Comparison of ENCODE assay signal across 1 cellular context in genomic region chr15:75842722-75843617, GRCh38.
TF ChIP-seq lines count a peak whose summit lies in the region.

Gene UBE2Q2, plus strand, starts transcription at chr15:75843447. Its CDS starts 220 bp downstream, at chr15:75843667.

TF ChIP-seq in HEK293, 187 proteins besides CTCF, POLR2A, EP300 and RAD21 (continued from another document and continues in another):
- 0 out of 2 replicates have a peak, but pooled peaks have one; percentile 10 for TF ChIP-seq HIC1 (tag by site-specific recombination; IDR thresholded peaks at IDR 0.05)
- no peak for TF ChIP-seq OVOL3 (tag by site-specific recombination; IDR thresholded peaks at IDR 0.05)
- peak; percentile 71 for TF ChIP-seq ZSCAN30 (tag by site-specific recombination; IDR thresholded peaks at IDR 0.05)
- peak; percentile 50 for TF ChIP-seq ZIC2 (tag by site-specific recombination; IDR thresholded peaks at IDR 0.05)
- peak; percentile 33; the same call in 1 of the 2 replicates for TF ChIP-seq SCRT2 (tag by site-specific recombination; IDR thresholded peaks at IDR 0.05)
- TF ChIP-seq, protein P1, sequence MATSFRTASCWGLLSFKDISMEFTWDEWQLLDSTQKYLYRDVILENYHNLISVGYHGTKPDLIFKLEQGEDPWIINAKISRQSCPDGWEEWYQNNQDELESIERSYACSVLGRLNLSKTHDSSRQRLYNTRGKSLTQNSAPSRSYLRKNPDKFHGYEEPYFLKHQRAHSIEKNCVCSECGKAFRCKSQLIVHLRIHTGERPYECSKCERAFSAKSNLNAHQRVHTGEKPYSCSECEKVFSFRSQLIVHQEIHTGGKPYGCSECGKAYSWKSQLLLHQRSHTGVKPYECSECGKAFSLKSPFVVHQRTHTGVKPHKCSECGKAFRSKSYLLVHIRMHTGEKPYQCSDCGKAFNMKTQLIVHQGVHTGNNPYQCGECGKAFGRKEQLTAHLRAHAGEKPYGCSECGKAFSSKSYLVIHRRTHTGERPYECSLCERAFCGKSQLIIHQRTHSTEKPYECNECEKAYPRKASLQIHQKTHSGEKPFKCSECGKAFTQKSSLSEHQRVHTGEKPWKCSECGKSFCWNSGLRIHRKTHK (tag by site-specific recombination; IDR thresholded peaks at IDR 0.05): no peak
- TF ChIP-seq ZNF302 (tag by site-specific recombination; IDR thresholded peaks at IDR 0.05; ENCODE audit: low read depth): no peak
- TF ChIP-seq WT1 (tag by site-specific recombination; IDR thresholded peaks at IDR 0.05): 0 out of 2 replicates have a peak, but pooled peaks have one; percentile 11
- TF ChIP-seq TCF7L2 (IDR thresholded peaks at IDR 0.05; ENCODE audit: borderline replicate concordance, low read depth, low read length): peak; percentile 72; the same call in 1 of the 2 replicates
- TF ChIP-seq, protein P2, sequence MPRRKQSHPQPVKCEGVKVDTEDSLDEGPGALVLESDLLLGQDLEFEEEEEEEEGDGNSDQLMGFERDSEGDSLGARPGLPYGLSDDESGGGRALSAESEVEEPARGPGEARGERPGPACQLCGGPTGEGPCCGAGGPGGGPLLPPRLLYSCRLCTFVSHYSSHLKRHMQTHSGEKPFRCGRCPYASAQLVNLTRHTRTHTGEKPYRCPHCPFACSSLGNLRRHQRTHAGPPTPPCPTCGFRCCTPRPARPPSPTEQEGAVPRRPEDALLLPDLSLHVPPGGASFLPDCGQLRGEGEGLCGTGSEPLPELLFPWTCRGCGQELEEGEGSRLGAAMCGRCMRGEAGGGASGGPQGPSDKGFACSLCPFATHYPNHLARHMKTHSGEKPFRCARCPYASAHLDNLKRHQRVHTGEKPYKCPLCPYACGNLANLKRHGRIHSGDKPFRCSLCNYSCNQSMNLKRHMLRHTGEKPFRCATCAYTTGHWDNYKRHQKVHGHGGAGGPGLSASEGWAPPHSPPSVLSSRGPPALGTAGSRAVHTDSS (tag by site-specific recombination; IDR thresholded peaks at IDR 0.05): no peak
- peak; percentile 44; the same call in 1 of the 2 replicates for TF ChIP-seq IKZF3 (tag by site-specific recombination; IDR thresholded peaks at IDR 0.05)
- TF ChIP-seq YY1 (tag by site-specific recombination; IDR thresholded peaks at IDR 0.05): peak; percentile 11; the same call in 1 of the 2 replicates
- peak; percentile 99 for TF ChIP-seq ZNF692 (tag by site-specific recombination; IDR thresholded peaks at IDR 0.05)
- no peak for TF ChIP-seq ZNF571 (tag by site-specific recombination; IDR thresholded peaks at IDR 0.05)
- TF ChIP-seq ZNF548 (tag by site-specific recombination; IDR thresholded peaks at IDR 0.05): no peak
- TF ChIP-seq ZNF530 (tag by site-specific recombination; IDR thresholded peaks at IDR 0.05; ENCODE audit: low read depth): no peak
- TF ChIP-seq GLIS2 (tag by site-specific recombination; IDR thresholded peaks at IDR 0.05): peak; percentile 85
- TF ChIP-seq ZFHX2 (tag by site-specific recombination; conservative IDR thresholded peaks at IDR 0.05): peak; percentile 76
- peak; percentile 89 for TF ChIP-seq ZNF335 (tag by site-specific recombination; conservative IDR thresholded peaks at IDR 0.05)
- TF ChIP-seq ZFP37 (tag by site-specific recombination; IDR thresholded peaks at IDR 0.05): 0 out of 2 replicates have a peak, but pooled peaks have one; percentile 37
- no peak for TF ChIP-seq ZNF114 (tag by site-specific recombination; IDR thresholded peaks at IDR 0.05)
- TF ChIP-seq KLF10 (tag by site-specific recombination; IDR thresholded peaks at IDR 0.05): peak; percentile 68; the same call in 1 of the 2 replicates
- TF ChIP-seq, protein P3, sequence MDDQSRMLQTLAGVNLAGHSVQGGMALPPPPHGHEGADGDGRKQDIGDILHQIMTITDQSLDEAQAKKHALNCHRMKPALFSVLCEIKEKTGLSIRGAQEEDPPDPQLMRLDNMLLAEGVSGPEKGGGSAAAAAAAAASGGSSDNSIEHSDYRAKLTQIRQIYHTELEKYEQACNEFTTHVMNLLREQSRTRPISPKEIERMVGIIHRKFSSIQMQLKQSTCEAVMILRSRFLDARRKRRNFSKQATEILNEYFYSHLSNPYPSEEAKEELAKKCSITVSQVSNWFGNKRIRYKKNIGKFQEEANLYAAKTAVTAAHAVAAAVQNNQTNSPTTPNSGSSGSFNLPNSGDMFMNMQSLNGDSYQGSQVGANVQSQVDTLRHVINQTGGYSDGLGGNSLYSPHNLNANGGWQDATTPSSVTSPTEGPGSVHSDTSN (CRISPR knock-in tag; IDR thresholded peaks at IDR 0.05): 0 out of 2 replicates have a peak, but pooled peaks have one; percentile 28
- peak; percentile 70 for TF ChIP-seq ZNF341 (tag by site-specific recombination; IDR thresholded peaks at IDR 0.05; ENCODE audit: low read depth)
- peak; percentile 19; the same call in 1 of the 2 replicates for TF ChIP-seq SP2 (tag by site-specific recombination; IDR thresholded peaks at IDR 0.05)
- TF ChIP-seq KLF9 (tag by site-specific recombination; IDR thresholded peaks at IDR 0.05; ENCODE audit: low read depth): 0 out of 2 replicates have a peak, but pooled peaks have one; percentile 21
- TF ChIP-seq, protein P4, sequence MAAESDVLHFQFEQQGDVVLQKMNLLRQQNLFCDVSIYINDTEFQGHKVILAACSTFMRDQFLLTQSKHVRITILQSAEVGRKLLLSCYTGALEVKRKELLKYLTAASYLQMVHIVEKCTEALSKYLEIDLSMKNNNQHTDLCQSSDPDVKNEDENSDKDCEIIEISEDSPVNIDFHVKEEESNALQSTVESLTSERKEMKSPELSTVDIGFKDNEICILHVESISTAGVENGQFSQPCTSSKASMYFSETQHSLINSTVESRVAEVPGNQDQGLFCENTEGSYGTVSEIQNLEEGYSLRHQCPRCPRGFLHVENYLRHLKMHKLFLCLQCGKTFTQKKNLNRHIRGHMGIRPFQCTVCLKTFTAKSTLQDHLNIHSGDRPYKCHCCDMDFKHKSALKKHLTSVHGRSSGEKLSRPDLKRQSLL (tag by site-specific recombination; IDR thresholded peaks at IDR 0.05): 0 out of 2 replicates have a peak, but pooled peaks have one; percentile 20
- TF ChIP-seq PRDM10 (tag by site-specific recombination; IDR thresholded peaks at IDR 0.05): peak; percentile 98
- peak; percentile 78 for TF ChIP-seq FEZF1 (tag by site-specific recombination; IDR thresholded peaks at IDR 0.05)
- no peak for TF ChIP-seq ZNF768 (tag by site-specific recombination; IDR thresholded peaks at IDR 0.05)
- no peak for TF ChIP-seq SALL2 (tag by site-specific recombination; IDR thresholded peaks at IDR 0.05; ENCODE audit: borderline replicate concordance)
- no peak for TF ChIP-seq ZBTB21 (tag by site-specific recombination; IDR thresholded peaks at IDR 0.05)
- TF ChIP-seq, protein P5, sequence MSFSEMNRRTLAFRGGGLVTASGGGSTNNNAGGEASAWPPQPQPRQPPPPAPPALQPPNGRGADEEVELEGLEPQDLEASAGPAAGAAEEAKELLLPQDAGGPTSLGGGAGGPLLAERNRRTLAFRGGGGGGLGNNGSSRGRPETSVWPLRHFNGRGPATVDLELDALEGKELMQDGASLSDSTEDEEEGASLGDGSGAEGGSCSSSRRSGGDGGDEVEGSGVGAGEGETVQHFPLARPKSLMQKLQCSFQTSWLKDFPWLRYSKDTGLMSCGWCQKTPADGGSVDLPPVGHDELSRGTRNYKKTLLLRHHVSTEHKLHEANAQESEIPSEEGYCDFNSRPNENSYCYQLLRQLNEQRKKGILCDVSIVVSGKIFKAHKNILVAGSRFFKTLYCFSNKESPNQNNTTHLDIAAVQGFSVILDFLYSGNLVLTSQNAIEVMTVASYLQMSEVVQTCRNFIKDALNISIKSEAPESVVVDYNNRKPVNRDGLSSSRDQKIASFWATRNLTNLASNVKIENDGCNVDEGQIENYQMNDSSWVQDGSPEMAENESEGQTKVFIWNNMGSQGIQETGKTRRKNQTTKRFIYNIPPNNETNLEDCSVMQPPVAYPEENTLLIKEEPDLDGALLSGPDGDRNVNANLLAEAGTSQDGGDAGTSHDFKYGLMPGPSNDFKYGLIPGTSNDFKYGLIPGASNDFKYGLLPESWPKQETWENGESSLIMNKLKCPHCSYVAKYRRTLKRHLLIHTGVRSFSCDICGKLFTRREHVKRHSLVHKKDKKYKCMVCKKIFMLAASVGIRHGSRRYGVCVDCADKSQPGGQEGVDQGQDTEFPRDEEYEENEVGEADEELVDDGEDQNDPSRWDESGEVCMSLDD (tag by site-specific recombination; IDR thresholded peaks at IDR 0.05): peak; percentile 58; the same call in 1 of the 2 replicates
- TF ChIP-seq ZNF600 (tag by site-specific recombination; IDR thresholded peaks at IDR 0.05): peak; percentile 54; the same call in 1 of the 2 replicates
- TF ChIP-seq ZNF121 (tag by site-specific recombination; IDR thresholded peaks at IDR 0.05): no peak
- peak; percentile 80; the same call in 1 of the 2 replicates for TF ChIP-seq ZBTB48 (tag by site-specific recombination; IDR thresholded peaks at IDR 0.05)
- TF ChIP-seq EGR2 (tag by site-specific recombination; IDR thresholded peaks at IDR 0.05; ENCODE audit: low read depth): no peak; the same call in 1 of the 2 replicates
- TF ChIP-seq SP7 (tag by site-specific recombination; IDR thresholded peaks at IDR 0.05): peak; percentile 50
- no peak for TF ChIP-seq ZNF785 (tag by site-specific recombination; IDR thresholded peaks at IDR 0.05)
- TF ChIP-seq, protein P6, sequence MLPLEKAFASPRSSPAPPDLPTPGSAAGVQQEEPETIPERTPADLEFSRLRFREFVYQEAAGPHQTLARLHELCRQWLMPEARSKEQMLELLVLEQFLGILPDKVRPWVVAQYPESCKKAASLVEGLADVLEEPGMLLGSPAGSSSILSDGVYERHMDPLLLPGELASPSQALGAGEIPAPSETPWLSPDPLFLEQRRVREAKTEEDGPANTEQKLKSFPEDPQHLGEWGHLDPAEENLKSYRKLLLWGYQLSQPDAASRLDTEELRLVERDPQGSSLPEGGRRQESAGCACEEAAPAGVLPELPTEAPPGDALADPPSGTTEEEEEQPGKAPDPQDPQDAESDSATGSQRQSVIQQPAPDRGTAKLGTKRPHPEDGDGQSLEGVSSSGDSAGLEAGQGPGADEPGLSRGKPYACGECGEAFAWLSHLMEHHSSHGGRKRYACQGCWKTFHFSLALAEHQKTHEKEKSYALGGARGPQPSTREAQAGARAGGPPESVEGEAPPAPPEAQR (tag by site-specific recombination; IDR thresholded peaks at IDR 0.05): no peak
- peak; percentile 85 for TF ChIP-seq ZBTB26 (tag by site-specific recombination; optimal IDR thresholded peaks at IDR 0.05)
- TF ChIP-seq ZBTB20 (tag by site-specific recombination; IDR thresholded peaks at IDR 0.05): peak; percentile 49; the same call in 1 of the 2 replicates
- no peak for TF ChIP-seq ZNF155 (tag by site-specific recombination; IDR thresholded peaks at IDR 0.05)
- no peak for TF ChIP-seq ZNF416 (tag by site-specific recombination; IDR thresholded peaks at IDR 0.05)
- TF ChIP-seq ZNF660 (tag by site-specific recombination; IDR thresholded peaks at IDR 0.05): peak; percentile 42; the same call in 1 of the 2 replicates
